In genomic region chr1:49052102-49052501, GRCh38 we compare ENCODE assay signal across 21 cellular contexts.
DNase-seq lines count a peak whose midpoint lies in the region; ATAC-seq and TF ChIP-seq lines count a peak whose summit lies in the region.
"Had no signal": no experiment of that assay in that cellular context is flagged by ENCODE, and none has a peak within 500 bp of the region (broad histone marks: within the 10 kb centered on the region; RNA-seq: fewer than 3 reads in every experiment).

No MANE protein-coding gene starts in this region.

- H3K4me3 ChIP-seq in coronary artery: no peak overlapping the region
- H3K4me3 ChIP-seq: cardiac muscle cell, dorsolateral prefrontal cortex, lung, prostate gland, thoracic aorta had no signal

- no peak for TF ChIP-seq CTCF in coronary artery (IDR thresholded peaks at IDR 0.05)

- H3K27ac ChIP-seq in coronary artery: no peak overlapping the region
- H3K27ac ChIP-seq: cardiac muscle cell, prostate gland, thoracic aorta had no signal

- DNase-seq in DMS153 (lab: John Stamatoyannopoulos, UW): peak; percentile 27
- DNase-seq in NCI-H1694 treated with DMSO at 0.1 percent for 48 hours (lab: John Stamatoyannopoulos, UW): peak; percentile 89
- peak; percentile 86 for DNase-seq in NCI-H748 (lab: John Stamatoyannopoulos, UW; ENCODE audit: unreplicated experiment)
- DNase-seq in glomerular visceral epithelial cell (ENCODE audit: extremely low spot score): peak; percentile 4
- DNase-seq in coronary artery (ENCODE audit: low spot score): no peak
- DNase-seq in activated gamma-delta T cell treated with Interleukin-2 at 50 U/mL for 16 hours: no peak
- DNase-seq: CD8-positive, alpha-beta T cell; dorsolateral prefrontal cortex; EL; H9; hippocampal formation; islet precursor cell; Kasumi-1; NCI-H226; Right ventricle myocardium superior had no signal

- no peak for ATAC-seq in HG03108 (IDR thresholded peaks at IDR 0.05; ENCODE audit: unreplicated experiment)
- ATAC-seq: CD8-positive, alpha-beta T cell; stimulated activated effector memory CD8-positive, alpha-beta T cell treated with anti-CD3 and anti-CD28 coated beads, Interleukin-12 subunit alpha, Interleukin-12 subunit beta, amount 100 ng/mL, for 72 hours had no signal

Comparison
In these comparisons a context has a peak if more than half of its experiments do, and no peak if none do; other contexts are left out.
1. DNase-seq: peak in DMS153 (single experiment), NCI-H1694 treated with DMSO at 0.1 percent for 48 hours (single experiment), NCI-H748 (single experiment) and glomerular visceral epithelial cell (single experiment); none in coronary artery (single experiment) and activated gamma-delta T cell treated with Interleukin-2 at 50 U/mL for 16 hours (single experiment).